ENCODE assay signal across 8 cellular contexts in the genomic region with DNA sequence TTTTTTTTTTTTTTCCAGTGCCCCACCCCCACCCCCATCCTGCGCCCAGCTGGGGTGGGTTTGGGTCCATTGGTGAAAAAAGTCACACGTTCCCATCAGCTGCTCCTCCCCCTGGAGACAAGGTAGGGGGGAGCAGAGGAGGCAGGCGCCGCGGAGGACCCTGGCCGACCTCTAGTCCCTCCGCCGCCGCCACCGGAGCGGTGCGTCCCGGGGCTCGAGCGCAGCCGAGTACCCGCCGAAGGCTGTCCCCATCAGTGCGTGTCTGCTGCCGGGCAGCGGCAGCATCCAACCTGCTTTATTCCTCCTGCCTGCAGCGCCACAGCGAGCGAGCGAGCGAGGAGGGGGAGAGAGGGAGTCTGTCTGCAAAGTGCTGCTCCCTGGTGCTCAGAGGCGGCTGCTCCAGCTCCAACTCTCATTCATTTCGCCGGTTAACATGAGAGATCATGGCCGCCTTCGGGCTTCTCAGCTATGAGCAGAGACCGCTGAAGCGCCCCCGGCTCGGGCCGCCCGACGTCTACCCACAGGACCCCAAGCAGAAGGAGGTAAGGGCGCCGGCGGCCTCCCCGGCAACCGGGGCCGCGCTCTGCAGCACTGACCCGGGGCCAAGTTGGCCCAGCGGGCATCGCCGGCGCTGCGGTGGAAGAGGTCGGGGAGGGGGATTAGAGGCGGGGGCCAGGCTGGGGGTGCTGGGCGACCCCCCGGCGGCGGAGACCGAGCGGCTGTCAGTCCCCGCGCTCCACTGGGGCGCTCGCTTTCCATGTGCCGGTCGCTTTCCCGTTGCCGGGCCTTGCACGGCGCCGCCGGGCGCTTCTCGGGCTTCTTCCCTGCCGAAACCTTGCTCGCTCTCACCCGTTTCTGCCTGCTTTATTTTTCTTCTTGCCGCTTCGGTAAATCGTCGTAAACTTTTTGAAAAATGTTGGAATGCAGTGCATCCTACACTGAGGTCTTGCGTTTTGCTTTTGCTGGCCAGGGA. TPM values are rescaled to one million over a fixed set of nuclear protein-coding genes. Genes with fewer than 3 reads are reported as not detected.
A peak's percentile ranks its signal among the peaks of the same experiment; 100 is the strongest.
DNase-seq lines count a peak whose midpoint lies in the region; ATAC-seq, FAIRE-seq and TF ChIP-seq lines count a peak whose summit lies in the region.

No MANE protein-coding gene starts in this region.

- H3K27ac ChIP-seq in endothelial cell of umbilical vein (ENCODE audit: insufficient read depth, low read depth, low read length), result no peak overlapping the region

- H3K9ac ChIP-seq in endothelial cell of umbilical vein (replicated peaks; ENCODE audit: extremely low read depth, insufficient read depth, low read length), result no peak overlapping the region

- H3K9me1 ChIP-seq in endothelial cell of umbilical vein (replicated peaks; ENCODE audit: control insufficient read depth, extremely low read depth, insufficient read depth, low read length), result no peaks in the 10 kb centered on the region

- peak; percentile 76 for TF ChIP-seq CTCF in BJ (IDR thresholded peaks at IDR 0.05; ENCODE audit: insufficient read depth, low read depth, low read length)
- peak; percentile 26 to 69 for TF ChIP-seq CTCF in endothelial cell of umbilical vein (IDR thresholded peaks at IDR 0.05; ENCODE audit: extremely low read depth in 1 of 2, insufficient read depth in 1 of 2, low read depth in 1 of 2, low read length in 2 of 2)

- peak overlapping the region; percentile 13 for H3K4me2 ChIP-seq in endothelial cell of umbilical vein (ENCODE audit: insufficient read depth, low read length)

- no peaks in the 10 kb centered on the region for H4K20me1 ChIP-seq in endothelial cell of umbilical vein (replicated peaks; ENCODE audit: control insufficient read depth, extremely low read depth, insufficient read depth, low read length)

- dilution Hi-C loops in endothelial cell of umbilical vein (cut with MboI; ENCODE audit: extremely low pct_ligation_motif_present, low sequenced_read_pairs), result no loop called here

- intact Hi-C loops in endothelial cell of umbilical vein (cut with micrococcal nuclease), result loop anchor here (1.0 to 5.0 kb wide), 6 partner anchors 60 to 484 kb away; a partner anchor contains a TSS

- CTCF ChIA-PET in BJ (lab: Yijun Ruan, JAX), result interaction anchor here (0.6 to 2.1 kb wide), 17 partner anchors 8 to 1565 kb away, joined by 3 to 13 read pairs (median 3); no protein-coding TSS in a partner anchor
- CTCF ChIA-PET in endothelial cell of umbilical vein (lab: Charles Lee), result interaction anchor here (0.7 to 2.5 kb wide), 16 partner anchors 10 to 383 kb away, joined by 3 to 14 read pairs (median 4); a partner anchor contains a TSS

- POLR2A ChIA-PET in BJ (lab: Charles Lee), result interaction anchor here (0.8 kb wide), 1 partner anchor 49 kb away, joined by 18 read pairs; no protein-coding TSS in a partner anchor
- POLR2A ChIA-PET in endothelial cell of umbilical vein (lab: Charles Lee), result no interaction called here

- BruUV-seq in endothelial cell of umbilical vein (replicated peaks; lab: Mats Ljungman, UMichigan), result no TSS peak

- peak overlapping the region; percentile 4 for H2AFZ ChIP-seq in endothelial cell of umbilical vein (ENCODE audit: low read depth, low read length)

- H3K4me3 ChIP-seq in BJ (ENCODE audit: low read depth, low read length) (peak overlapping the region; percentile 50), endothelial cell of umbilical vein (replicated peaks in 1 of 3; ENCODE audit: insufficient read depth in 1 of 3, low read depth in 1 of 3, low read length in 3 of 3) (peak overlapping the region in 2 of 3 experiments; percentile 5 to 42)

- no peaks in the 10 kb centered on the region for H3K36me3 ChIP-seq in BJ (ENCODE audit: control insufficient read depth, insufficient read depth, low read length)
- no peaks in the 10 kb centered on the region for H3K36me3 ChIP-seq in endothelial cell of umbilical vein (ENCODE audit: control insufficient read depth in 2 of 2, extremely low read depth in 1 of 2, insufficient read depth in 2 of 2, low read length in 2 of 2)

- ATAC-seq in GM19351 (IDR thresholded peaks at IDR 0.05; ENCODE audit: unreplicated experiment) (peak; percentile 73), HG03520 (IDR thresholded peaks at IDR 0.05; ENCODE audit: unreplicated experiment) (peak; percentile 66)

- H3K9me3 ChIP-seq in endothelial cell of umbilical vein (replicated peaks; ENCODE audit: control insufficient read depth, insufficient read depth, low read length), result no peaks in the 10 kb centered on the region

- H3K79me2 ChIP-seq in endothelial cell of umbilical vein (ENCODE audit: control insufficient read depth, insufficient read depth, low read length), result no peaks in the 10 kb centered on the region

- DNase-seq in BJ (ENCODE audit: low read depth), result peak; percentile 27
- DNase-seq in NCI-H69 (lab: John Stamatoyannopoulos, UW), result peak; percentile 81
- peak; percentile 68 for DNase-seq in activated CD8-positive, alpha-beta memory T cell treated with anti-CD3 and anti-CD28 coated beads, Interleukin-2, amount 50 U/mL, for 4 hours
- peak; percentile 76 for DNase-seq in endothelial cell of umbilical vein (ENCODE audit: low read depth, low spot score)
- DNase-seq in midbrain (lab: John Stamatoyannopoulos, UW), result peak; percentile 76
- peak; percentile 32 to 42 for DNase-seq in stimulated activated CD8-positive, alpha-beta memory T cell treated with anti-CD3 and anti-CD28 coated beads, Interleukin-15, amount 100 ng/mL, for 4 hours (ENCODE audit: low read depth in 2 of 2)

- no peaks in the 10 kb centered on the region for H3K4me1 ChIP-seq in endothelial cell of umbilical vein (ENCODE audit: control insufficient read depth, extremely low read depth, insufficient read depth, low read length)

- TF ChIP-seq POLR2A in endothelial cell of umbilical vein (IDR thresholded peaks at IDR 0.05; ENCODE audit: low read depth, low read length), result no peak

- H3K27me3 ChIP-seq in BJ (ENCODE audit: control insufficient read depth, insufficient read depth, low read length) (peaks cover 18% of the 10 kb centered on the region), endothelial cell of umbilical vein (ENCODE audit: control insufficient read depth in 2 of 2, insufficient read depth in 2 of 2, low read length in 2 of 2) (peaks cover 31 to 46% of the 10 kb centered on the region in 2 experiments)

- FAIRE-seq in endothelial cell of umbilical vein (lab: Jason Lieb, UNC), result peak; percentile 84

TF ChIP-seq in endothelial cell of umbilical vein, 7 proteins besides CTCF, POLR2A, EP300 and RAD21:
- TF ChIP-seq POLR2AphosphoS5 (IDR thresholded peaks at IDR 0.05; ENCODE audit: insufficient read depth, low read depth, low read length), result no peak
- TF ChIP-seq EZH2 (IDR thresholded peaks at IDR 0.05; ENCODE audit: borderline replicate concordance, low read depth, low read length, severe bottlenecking), result peak; percentile 66

RNA-seq across cellular contexts. Expression of a gene that starts 1.3 kb away (rescaled TPM):
- polyA plus RNA-seq in BJ (2011; rRNA removed) (0.06 and 0.28 TPM in 2 replicates), endothelial cell of umbilical vein (0.03 TPM in 2 replicates)
- 0.24 and 0.51 TPM in 2 replicates for polyA minus RNA-seq in BJ (2011; rRNA and poly(A)+ RNA removed)
- total RNA-seq in endothelial cell of umbilical vein, result 0.23 and 0.27 TPM in 2 replicates
- polyA plus RNA-seq in endothelial cell of umbilical vein (2011; cell fraction: cytosol; rRNA removed), result 0.01 TPM in 2 replicates
- 0.09 and 0.11 TPM in 2 replicates for polyA plus RNA-seq in endothelial cell of umbilical vein (2011; cell fraction: nucleus; rRNA removed)
- polyA plus RNA-seq in endothelial cell of umbilical vein (2012), result 0.27 TPM in 1 of 2 replicates, not detected in the other
- polyA minus RNA-seq in endothelial cell of umbilical vein, result 0.30 and 0.41 TPM in 2 replicates
- polyA minus RNA-seq in endothelial cell of umbilical vein (2011; cell fraction: cytosol; rRNA and poly(A)+ RNA removed), result not detected
- 1.1 and 1.8 TPM in 2 replicates for polyA minus RNA-seq in endothelial cell of umbilical vein (2011; cell fraction: nucleus; rRNA and poly(A)+ RNA removed)

Comparison
In these comparisons a context has a peak if more than half of its experiments do, and no peak if none do; other contexts are left out.
1. DNase-seq: peak in every context shown above with its lines; median percentile 81 in NCI-H69; 76 in endothelial cell of umbilical vein; 76 in midbrain; 68 in activated CD8-positive, alpha-beta memory T cell treated with anti-CD3 and anti-CD28 coated beads, Interleukin-2, amount 50 U/mL, for 4 hours; 37 in stimulated activated CD8-positive, alpha-beta memory T cell treated with anti-CD3 and anti-CD28 coated beads, Interleukin-15, amount 100 ng/mL, for 4 hours; 27 in BJ.